2 cellular contexts compared by ENCODE assay signal in genomic region chr2:158923180-158923594, GRCh38.
TF ChIP-seq lines count a peak whose summit lies in the region.

No MANE protein-coding gene starts in this region.

TF ChIP-seq in IMR-90, 13 proteins besides CTCF, POLR2A, EP300 and RAD21:
- no peak for TF ChIP-seq MAZ (IDR thresholded peaks at IDR 0.05; ENCODE audit: borderline replicate concordance, low read depth, low read length)
- TF ChIP-seq RCOR1 (IDR thresholded peaks at IDR 0.05; ENCODE audit: insufficient replicate concordance, low read length): no peak
- no peak for TF ChIP-seq FOS (IDR thresholded peaks at IDR 0.05; ENCODE audit: low read depth, low read length)
- TF ChIP-seq SMC3 (IDR thresholded peaks at IDR 0.05; ENCODE audit: low read depth, low read length): no peak
- TF ChIP-seq USF2 (IDR thresholded peaks at IDR 0.05; ENCODE audit: low read depth, low read length): no peak

TF ChIP-seq in SK-N-SH, 30 proteins besides CTCF, POLR2A, EP300 and RAD21:
- no peak for TF ChIP-seq TEAD4 (IDR thresholded peaks at IDR 0.05; ENCODE audit: borderline replicate concordance, insufficient read depth)
- no peak for TF ChIP-seq REST (IDR thresholded peaks at IDR 0.05; ENCODE audit: low read depth, low read length)
- no peak for TF ChIP-seq MXI1 (IDR thresholded peaks at IDR 0.05; ENCODE audit: low read depth, low read length)
- TF ChIP-seq FOXM1 (IDR thresholded peaks at IDR 0.05; ENCODE audit: low read depth): no peak
- no peak for TF ChIP-seq POLR2AphosphoS5 (IDR thresholded peaks at IDR 0.05; ENCODE audit: low read depth, low read length)
- no peak for TF ChIP-seq CHD2 (IDR thresholded peaks at IDR 0.05; ENCODE audit: low read length, partially characterized antibody)
- no peak for TF ChIP-seq GATA2 (CRISPR knock-in tag; IDR thresholded peaks at IDR 0.05)
- TF ChIP-seq ZBTB33 (IDR thresholded peaks at IDR 0.05; ENCODE audit: borderline replicate concordance, low read depth): no peak
- no peak for TF ChIP-seq SMC3 (IDR thresholded peaks at IDR 0.05; ENCODE audit: low read depth, low read length)
- no peak for TF ChIP-seq YY1 (IDR thresholded peaks at IDR 0.05; ENCODE audit: low read depth)
- TF ChIP-seq PBX3 (IDR thresholded peaks at IDR 0.05): no peak
- no peak for TF ChIP-seq USF2 (IDR thresholded peaks at IDR 0.05; ENCODE audit: borderline replicate concordance, low read depth, low read length)
